In the genomic region with DNA sequence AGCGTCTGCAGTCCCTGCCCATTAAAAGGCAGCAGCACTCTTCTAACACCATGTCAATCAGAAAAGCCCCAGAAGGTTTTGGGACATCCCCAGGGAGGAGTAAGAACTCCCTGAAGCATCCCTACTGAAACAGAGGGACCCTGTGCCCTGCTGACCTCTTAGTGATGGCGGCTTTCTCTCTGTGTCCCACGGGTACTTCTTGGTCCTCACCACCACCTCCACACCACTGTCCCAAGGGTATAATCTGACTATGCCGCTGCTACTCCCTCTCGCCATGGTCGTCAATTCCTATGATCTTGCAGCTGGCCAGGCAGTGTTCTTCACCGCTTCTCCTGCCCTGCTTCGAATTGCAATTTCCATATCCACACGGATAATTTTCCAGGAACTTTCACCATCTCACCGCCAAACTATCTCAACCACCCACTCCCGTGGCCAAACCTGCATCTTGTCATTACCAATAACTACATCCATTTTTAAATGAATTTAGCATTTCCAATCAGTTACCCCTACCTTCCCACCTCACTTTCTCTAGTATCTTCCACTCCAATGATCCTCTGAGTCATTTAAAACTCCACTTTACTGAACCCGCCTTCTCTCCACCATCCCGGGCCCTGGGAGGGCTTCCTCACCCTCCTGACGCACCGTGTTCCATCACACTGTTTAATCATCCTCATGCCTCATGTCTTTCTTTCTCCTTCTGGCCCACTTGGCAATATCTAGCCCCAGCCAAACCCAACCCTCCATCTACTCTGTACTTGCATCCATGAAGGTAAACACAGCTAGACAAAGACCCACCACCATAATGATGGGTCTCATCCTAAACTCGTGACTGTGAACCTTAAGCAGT, we compare ENCODE assay signal across 16 cellular contexts. TPM values are rescaled to one million over a fixed set of nuclear protein-coding genes. Genes with fewer than 3 reads are reported as not detected.
DNase-seq lines count a peak whose midpoint lies in the region; ATAC-seq, FAIRE-seq and TF ChIP-seq lines count a peak whose summit lies in the region.
"Had no signal": no experiment of that assay in that cellular context is flagged by ENCODE, and none has a peak within 500 bp of the region (broad histone marks: within the 10 kb centered on the region; RNA-seq: fewer than 3 reads in every experiment).

No MANE protein-coding gene starts in this region.

- 0 out of 22 replicates have a peak, but pooled peaks cover 0 to 2% (median 0%) of the 10 kb centered on the region in 11 experiments for H4K20me1 ChIP-seq in BLaER1 treated with 17β-estradiol and CSF1 and Interleukin-3, amounts not matched to agents 10 nM and 100 nM

- H3K9me3 ChIP-seq in BLaER1 treated with 17β-estradiol and CSF1 and Interleukin-3, amounts not matched to agents 10 nM and 100 nM (replicated peaks in 1 of 11) = no peaks in the 10 kb centered on the region; a peak in 1 of 22 replicates
- H3K9me3 ChIP-seq: upper lobe of left lung had no signal

- no peaks in the 10 kb centered on the region for H3K9me3 Mint-ChIP-seq in activated T-helper 17 cell treated with anti-CD3 and anti-CD28 coated beads, Interleukin-2, amount 50 U/mL, for 72 hours
- no peaks in the 10 kb centered on the region for H3K9me3 Mint-ChIP-seq in nephron progenitor cell
- H3K9me3 Mint-ChIP-seq in activated CD8-positive, alpha-beta memory T cell treated with anti-CD3 and anti-CD28 coated beads, Interleukin-2, amount 10 ng/mL, durations not matched to agents 7 days and 5 days (ENCODE audit: low read depth) = no peaks in the 10 kb centered on the region
- H3K9me3 Mint-ChIP-seq: activated T-helper 2 cell treated with anti-CD3 and anti-CD28 coated beads, Interferon-gamma antibody, Interleukin-2, Interleukin-4, amounts not matched to agents 10 μg/mL and 5 μg/mL and 100 μg/mL, durations not matched to agents 14 hours and 24 hours and 36 hours had no signal

- CTCF ChIA-PET in activated CD8-positive, alpha-beta memory T cell treated with anti-CD3 and anti-CD28 coated beads, Interleukin-2, amount 10 ng/mL, durations not matched to agents 7 days and 5 days (lab: Charles Lee) = no interaction called here

- H3K27ac ChIP-seq in BLaER1 treated with 17β-estradiol and CSF1 and Interleukin-3, amounts not matched to agents 10 nM and 100 nM = peak overlapping the region in 7 of 11 experiments; percentile 15 to 73 (median 35); a peak in 9 of 22 replicates
- H3K27ac ChIP-seq: dorsolateral prefrontal cortex, upper lobe of left lung had no signal

- ATAC-seq in GM19023 (IDR thresholded peaks at IDR 0.05; ENCODE audit: unreplicated experiment) (peak; percentile 70), HG03196 (IDR thresholded peaks at IDR 0.05; ENCODE audit: unreplicated experiment) (peak; percentile 52)
- peak; percentile 45 for ATAC-seq in activated T-helper 17 cell treated with anti-CD3 and anti-CD28 coated beads, Interleukin-2, amount 50 U/mL, for 72 hours (replicated peaks)
- no peak for ATAC-seq in activated CD8-positive, alpha-beta memory T cell treated with anti-CD3 and anti-CD28 coated beads, Interleukin-2, amount 10 ng/mL, durations not matched to agents 7 days and 5 days

- DNase-seq in SHP77 treated with DMSO at 0.1 percent for 48 hours (lab: John Stamatoyannopoulos, UW) (no peak), nephron progenitor cell (no peak), HTR-8/SVneo (ENCODE audit: insufficient read length, low spot score) (no peak)
- no peak for DNase-seq in activated CD8-positive, alpha-beta memory T cell treated with anti-CD3 and anti-CD28 coated beads, Interleukin-2, amount 10 ng/mL, durations not matched to agents 7 days and 5 days
- DNase-seq: activated CD4-positive, alpha-beta T cell treated with anti-CD3 and anti-CD28 coated beads for 36 hours; DMS 273 treated with DMSO at 0.1 percent for 48 hours; dorsolateral prefrontal cortex; upper lobe of left lung had no signal

- H3K4me1 ChIP-seq in BLaER1 treated with 17β-estradiol and CSF1 and Interleukin-3, amounts not matched to agents 10 nM and 100 nM = peaks cover 68 to 97% (median 95%) of the 10 kb centered on the region in 10 experiments

- H3K4me3 ChIP-seq in BLaER1 treated with 17β-estradiol and CSF1 and Interleukin-3, amounts not matched to agents 10 nM and 100 nM = peak overlapping the region in 8 of 10 experiments; percentile 42 to 65 (median 56); a peak in 16 of 20 replicates
- H3K4me3 ChIP-seq: dorsolateral prefrontal cortex, upper lobe of left lung had no signal

- peaks cover 24% of the 10 kb centered on the region for H3K27me3 Mint-ChIP-seq in activated T-helper 17 cell treated with anti-CD3 and anti-CD28 coated beads, Interleukin-2, amount 50 U/mL, for 72 hours
- peaks cover 31% of the 10 kb centered on the region for H3K27me3 Mint-ChIP-seq in nephron progenitor cell (ENCODE audit: low read depth, poor library complexity)
- H3K27me3 Mint-ChIP-seq in activated CD8-positive, alpha-beta memory T cell treated with anti-CD3 and anti-CD28 coated beads, Interleukin-2, amount 10 ng/mL, durations not matched to agents 7 days and 5 days = peaks cover 16% of the 10 kb centered on the region

- H3K27me3 ChIP-seq in BLaER1 treated with 17β-estradiol and CSF1 and Interleukin-3, amounts not matched to agents 10 nM and 100 nM = peaks cover 23 to 45% (median 32%) of the 10 kb centered on the region in 11 experiments; a peak in 21 of 22 replicates
- H3K27me3 ChIP-seq: upper lobe of left lung had no signal

- H3K27ac Mint-ChIP-seq in activated T-helper 17 cell treated with anti-CD3 and anti-CD28 coated beads, Interleukin-2, amount 50 U/mL, for 72 hours = no peak overlapping the region
- H3K27ac Mint-ChIP-seq in nephron progenitor cell = no peak overlapping the region
- no peak overlapping the region for H3K27ac Mint-ChIP-seq in activated CD8-positive, alpha-beta memory T cell treated with anti-CD3 and anti-CD28 coated beads, Interleukin-2, amount 10 ng/mL, durations not matched to agents 7 days and 5 days
- H3K27ac Mint-ChIP-seq: activated CD4-positive, alpha-beta T cell treated with anti-CD3 and anti-CD28 coated beads for 36 hours; activated T-helper 2 cell treated with anti-CD3 and anti-CD28 coated beads, Interferon-gamma antibody, Interleukin-2, Interleukin-4, amounts not matched to agents 10 μg/mL and 5 μg/mL and 100 μg/mL, durations not matched to agents 14 hours and 24 hours and 36 hours had no signal

- H3K4me2 ChIP-seq in BLaER1 treated with 17β-estradiol and CSF1 and Interleukin-3, amounts not matched to agents 10 nM and 100 nM = peak overlapping the region; percentile 81 to 94 (median 84)

- no peaks in the 10 kb centered on the region for H3K4me1 Mint-ChIP-seq in activated T-helper 17 cell treated with anti-CD3 and anti-CD28 coated beads, Interleukin-2, amount 50 U/mL, for 72 hours
- H3K4me1 Mint-ChIP-seq in nephron progenitor cell = peaks cover 33% of the 10 kb centered on the region
- no peaks in the 10 kb centered on the region for H3K4me1 Mint-ChIP-seq in activated CD8-positive, alpha-beta memory T cell treated with anti-CD3 and anti-CD28 coated beads, Interleukin-2, amount 10 ng/mL, durations not matched to agents 7 days and 5 days

- no peaks in the 10 kb centered on the region for H3K36me3 Mint-ChIP-seq in activated T-helper 17 cell treated with anti-CD3 and anti-CD28 coated beads, Interleukin-2, amount 50 U/mL, for 72 hours (ENCODE audit: low read depth)
- H3K36me3 Mint-ChIP-seq in nephron progenitor cell (ENCODE audit: low read depth) = no peaks in the 10 kb centered on the region
- no peaks in the 10 kb centered on the region for H3K36me3 Mint-ChIP-seq in activated CD8-positive, alpha-beta memory T cell treated with anti-CD3 and anti-CD28 coated beads, Interleukin-2, amount 10 ng/mL, durations not matched to agents 7 days and 5 days

- no peak for FAIRE-seq in HTR-8/SVneo (lab: Jason Lieb, UNC)
- FAIRE-seq: GM12891 had no signal

- no peak overlapping the region for H3K4me3 Mint-ChIP-seq in activated T-helper 17 cell treated with anti-CD3 and anti-CD28 coated beads, Interleukin-2, amount 50 U/mL, for 72 hours
- H3K4me3 Mint-ChIP-seq in nephron progenitor cell = no peak overlapping the region
- H3K4me3 Mint-ChIP-seq in activated CD8-positive, alpha-beta memory T cell treated with anti-CD3 and anti-CD28 coated beads, Interleukin-2, amount 10 ng/mL, durations not matched to agents 7 days and 5 days = no peak overlapping the region
- H3K4me3 Mint-ChIP-seq: activated CD4-positive, alpha-beta T cell treated with anti-CD3 and anti-CD28 coated beads for 36 hours had no signal

- H3K36me3 ChIP-seq in BLaER1 treated with 17β-estradiol and CSF1 and Interleukin-3, amounts not matched to agents 10 nM and 100 nM = no peaks in the 10 kb centered on the region
- H3K36me3 ChIP-seq: upper lobe of left lung had no signal

- peak overlapping the region in 8 of 11 experiments; percentile 2 to 70 (median 50); a peak in 13 of 22 replicates for H3K9ac ChIP-seq in BLaER1 treated with 17β-estradiol and CSF1 and Interleukin-3, amounts not matched to agents 10 nM and 100 nM

- TF ChIP-seq CTCF in nephron progenitor cell (IDR thresholded peaks at IDR 0.05) = no peak

RNA-seq across cellular contexts. Expression of a gene that starts 23.7 kb away (rescaled TPM):
- not detected for total RNA-seq in activated T-helper 17 cell treated with anti-CD3 and anti-CD28 coated beads, Interleukin-2, amount 50 U/mL, for 72 hours
- total RNA-seq in activated CD8-positive, alpha-beta memory T cell treated with anti-CD3 and anti-CD28 coated beads, Interleukin-2, amount 10 ng/mL, durations not matched to agents 7 days and 5 days = not detected
- total RNA-seq: activated CD4-positive, alpha-beta T cell treated with anti-CD3 and anti-CD28 coated beads for 36 hours; activated T-helper 2 cell treated with anti-CD3 and anti-CD28 coated beads, Interferon-gamma antibody, Interleukin-2, Interleukin-4, amounts not matched to agents 10 μg/mL and 5 μg/mL and 100 μg/mL, durations not matched to agents 14 hours and 24 hours and 36 hours; dorsolateral prefrontal cortex; LHCN-M2; omental fat pad; upper lobe of left lung had no signal
